17 cellular contexts compared by ENCODE assay signal in the genomic region with DNA sequence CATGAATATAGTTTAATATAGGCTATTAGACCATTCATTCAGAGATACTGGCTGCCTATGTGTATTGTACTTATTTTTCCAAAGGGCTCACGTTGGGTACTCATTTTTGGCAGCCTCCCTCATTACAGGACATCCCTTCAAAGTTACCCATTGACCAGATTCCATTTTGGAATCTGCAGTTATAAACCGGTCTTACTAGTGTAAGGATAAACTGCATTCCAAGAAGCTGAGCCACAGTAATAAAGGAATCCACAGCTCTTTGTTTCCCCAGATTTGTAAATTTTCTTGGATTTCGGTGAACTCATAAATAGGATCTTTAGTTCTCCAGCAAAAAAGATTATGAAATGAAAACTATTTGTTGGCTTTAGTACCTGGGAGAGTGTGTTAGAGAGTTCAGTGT. TPM values are rescaled to one million over a fixed set of nuclear protein-coding genes. Genes with fewer than 3 reads are reported as not detected.
A peak's percentile ranks its signal among the peaks of the same experiment; 100 is the strongest.
DNase-seq lines count a peak whose midpoint lies in the region; ATAC-seq and TF ChIP-seq lines count a peak whose summit lies in the region.
"Had no signal": no experiment of that assay in that cellular context is flagged by ENCODE, and none has a peak within 500 bp of the region (broad histone marks: within the 10 kb centered on the region; RNA-seq: fewer than 3 reads in every experiment).

No MANE protein-coding gene starts in this region.

- H3K36me3 ChIP-seq in fibroblast of lung (ENCODE audit: control insufficient read depth, insufficient read depth, low read length) (no peaks in the 10 kb centered on the region), osteoblast (ENCODE audit: insufficient read depth, low read length) (no peaks in the 10 kb centered on the region), right atrium auricular region (no peaks in the 10 kb centered on the region), heart right ventricle (no peaks in the 10 kb centered on the region), sigmoid colon (no peaks in the 10 kb centered on the region)

- ATAC-seq in activated T-cell treated with anti-CD3 and anti-CD28 coated beads, Interleukin-2, amount 50 U/mL, for 4 hours: no peak
- no peak for ATAC-seq in heart right ventricle
- ATAC-seq: activated CD8-positive, alpha-beta T cell treated with anti-CD3 and anti-CD28 coated beads, Interleukin-2, amount 10 ng/mL, durations not matched to agents 7 days and 5 days; right cardiac atrium had no signal

- no peaks in the 10 kb centered on the region for H3K9me3 Mint-ChIP-seq in activated T-cell treated with anti-CD3 and anti-CD28 coated beads, Interleukin-2, amount 50 U/mL, for 4 hours
- H3K9me3 Mint-ChIP-seq: activated T-helper 1 cell treated with anti-CD3 and anti-CD28 coated beads, Interleukin-12 subunit alpha, Interleukin-12 subunit beta, Interleukin-2, Interleukin-4 antibody, amounts not matched to agents 30 ng/mL and 10 ng/mL and 1 ng/mL, durations not matched to agents 14 hours and 24 hours and 36 hours; endodermal cell had no signal

- no peaks in the 10 kb centered on the region for H3K36me3 Mint-ChIP-seq in activated T-cell treated with anti-CD3 and anti-CD28 coated beads, Interleukin-2, amount 50 U/mL, for 4 hours (ENCODE audit: insufficient read depth)

- H3K4me2 ChIP-seq in fibroblast of lung (ENCODE audit: extremely low read depth, insufficient read depth, low read length): no peak overlapping the region
- H3K4me2 ChIP-seq in osteoblast (ENCODE audit: insufficient read depth, low read length): peak overlapping the region; percentile 11

- peaks cover 6% of the 10 kb centered on the region for H3K27me3 Mint-ChIP-seq in activated T-cell treated with anti-CD3 and anti-CD28 coated beads, Interleukin-2, amount 50 U/mL, for 4 hours (ENCODE audit: low read depth)
- H3K27me3 Mint-ChIP-seq: B cell had no signal

- H3K79me2 ChIP-seq in fibroblast of lung (ENCODE audit: control insufficient read depth, insufficient read depth, low read length) (no peaks in the 10 kb centered on the region), osteoblast (ENCODE audit: insufficient read depth, low read length) (no peaks in the 10 kb centered on the region)

- no peak for TF ChIP-seq EP300 in sigmoid colon (IDR thresholded peaks at IDR 0.05)

- DNase-seq in EH (ENCODE audit: low read depth) (peak; percentile 81), M059J (ENCODE audit: low read depth) (peak; percentile 52), fibroblast of lung (ENCODE audit: low read depth in 2 of 2) (peak; percentile 15 to 80), osteoblast (ENCODE audit: insufficient read length, low spot score, missing footprints) (no peak), right atrium auricular region (ENCODE audit: low spot score) (no peak), heart right ventricle (no peak), sigmoid colon (no peak)
- DNase-seq in activated T-cell treated with anti-CD3 and anti-CD28 coated beads, Interleukin-2, amount 50 U/mL, for 4 hours: no peak
- DNase-seq: activated CD8-positive, alpha-beta T cell treated with anti-CD3 and anti-CD28 coated beads, Interleukin-2, amount 10 ng/mL, durations not matched to agents 7 days and 5 days; endodermal cell; NCI-H2029 treated with DMSO at 0.1 percent for 48 hours; NCI-H69; right cardiac atrium; stimulated activated CD4-positive, alpha-beta T cell treated with anti-CD3 and anti-CD28 coated beads, Interleukin-1b, Interleukin-23, amount 100 ng/mL, for 48 hours; T-helper 1 cell had no signal

- H3K4me1 Mint-ChIP-seq in activated T-cell treated with anti-CD3 and anti-CD28 coated beads, Interleukin-2, amount 50 U/mL, for 4 hours (ENCODE audit: low read depth): no peaks in the 10 kb centered on the region
- H3K4me1 Mint-ChIP-seq: B cell had no signal

- H4K20me1 ChIP-seq in fibroblast of lung (ENCODE audit: control insufficient read depth, extremely low read depth, insufficient read depth, low read length) (no peaks in the 10 kb centered on the region), osteoblast (ENCODE audit: insufficient read depth, low read length) (no peaks in the 10 kb centered on the region)

- H3K27me3 ChIP-seq in fibroblast of lung (ENCODE audit: control insufficient read depth, insufficient read depth, low read length): no peaks in the 10 kb centered on the region
- H3K27me3 ChIP-seq in osteoblast (ENCODE audit: insufficient read depth, low read length): no peaks in the 10 kb centered on the region
- no peaks in the 10 kb centered on the region for H3K27me3 ChIP-seq in right atrium auricular region
- H3K27me3 ChIP-seq in heart right ventricle: no peaks in the 10 kb centered on the region
- H3K27me3 ChIP-seq in sigmoid colon: no peaks in the 10 kb centered on the region

- H3K9ac ChIP-seq in fibroblast of lung (ENCODE audit: insufficient read depth, low read length): no peak overlapping the region

- H3K4me1 ChIP-seq in fibroblast of lung (ENCODE audit: control insufficient read depth, extremely low read depth, insufficient read depth, low read length): no peaks in the 10 kb centered on the region
- H3K4me1 ChIP-seq in osteoblast (ENCODE audit: insufficient read depth, low read length): peaks cover 11% of the 10 kb centered on the region
- no peaks in the 10 kb centered on the region for H3K4me1 ChIP-seq in right atrium auricular region
- no peaks in the 10 kb centered on the region for H3K4me1 ChIP-seq in heart right ventricle
- no peaks in the 10 kb centered on the region for H3K4me1 ChIP-seq in sigmoid colon

- H3K4me3 Mint-ChIP-seq in activated T-cell treated with anti-CD3 and anti-CD28 coated beads, Interleukin-2, amount 50 U/mL, for 4 hours: no peak overlapping the region
- H3K4me3 Mint-ChIP-seq: activated CD8-positive, alpha-beta T cell treated with anti-CD3 and anti-CD28 coated beads, Interleukin-2, amount 10 ng/mL, durations not matched to agents 7 days and 5 days; activated T-helper 1 cell treated with anti-CD3 and anti-CD28 coated beads, Interleukin-12 subunit alpha, Interleukin-12 subunit beta, Interleukin-2, Interleukin-4 antibody, amounts not matched to agents 30 ng/mL and 10 ng/mL and 1 ng/mL, durations not matched to agents 14 hours and 24 hours and 36 hours; B cell; endodermal cell had no signal

- H3K9me3 ChIP-seq in fibroblast of lung (ENCODE audit: control insufficient read depth, insufficient read depth, low read depth, low read length) (no peaks in the 10 kb centered on the region), osteoblast (ENCODE audit: low read depth, low read length) (no peaks in the 10 kb centered on the region), right atrium auricular region (no peaks in the 10 kb centered on the region), heart right ventricle (peaks cover 0 to 3% (median 0%) of the 10 kb centered on the region in 11 donors), sigmoid colon (no peaks in the 10 kb centered on the region)

- H3K27ac ChIP-seq in fibroblast of lung (ENCODE audit: insufficient read depth, low read length): no peak overlapping the region
- no peak overlapping the region for H3K27ac ChIP-seq in osteoblast (ENCODE audit: low read depth, low read length)
- no peak overlapping the region for H3K27ac ChIP-seq in right atrium auricular region
- no peak overlapping the region for H3K27ac ChIP-seq in heart right ventricle
- H3K27ac ChIP-seq in sigmoid colon: no peak overlapping the region

- intact Hi-C loops in heart right ventricle (cut with DNase I) (no loop called here), sigmoid colon (cut with DNase I) (no loop called here)

- H3K4me3 ChIP-seq in fibroblast of lung (replicated peaks in 1 of 4; ENCODE audit: control extremely low read depth in 1 of 4, insufficient read depth in 1 of 4, low read depth in 3 of 4, low read length in 4 of 4) (no peak overlapping the region), osteoblast (ENCODE audit: insufficient read depth, low read length) (no peak overlapping the region), right atrium auricular region (no peak overlapping the region), heart right ventricle (no peak overlapping the region), sigmoid colon (no peak overlapping the region)

- TF ChIP-seq CTCF in fibroblast of lung (conservative IDR thresholded peaks at IDR 0.05 in 1 of 2, IDR thresholded peaks at IDR 0.05 in 1 of 2; ENCODE audit: low read depth in 1 of 2, low read length in 2 of 2) (no peak), osteoblast (IDR thresholded peaks at IDR 0.05; ENCODE audit: extremely low read depth, low read depth, low read length) (no peak), right atrium auricular region (IDR thresholded peaks at IDR 0.05) (no peak), heart right ventricle (IDR thresholded peaks at IDR 0.05) (no peak), sigmoid colon (IDR thresholded peaks at IDR 0.05) (no peak)

- H2AFZ ChIP-seq in fibroblast of lung (ENCODE audit: low read length) (peak overlapping the region; percentile 26), osteoblast (ENCODE audit: low read length) (peak overlapping the region; percentile 37)

- 77 to 79% methylated on average over 3 of the region's 3 CpGs for WGBS in heart right ventricle, 2 donors
- 40 to 66% methylated on average over 3 of the region's 3 CpGs for WGBS in sigmoid colon, 2 donors

- no peak for TF ChIP-seq POLR2A in sigmoid colon (IDR thresholded peaks at IDR 0.05)

RNA-seq across cellular contexts. Expression of gene CFL2, which starts 18.9 kb away (rescaled TPM):
- total RNA-seq in M059J (2014; rRNA removed; shearing (Covaris generic)): 124 and 164 TPM in 2 replicates
- total RNA-seq in fibroblast of lung: 61.1 and 147 TPM in 2 replicates
- polyA plus RNA-seq in fibroblast of lung: 282 and 362 TPM in 2 replicates
- 212 and 265 TPM in 2 replicates for polyA plus RNA-seq in fibroblast of lung (2012)
- polyA minus RNA-seq in fibroblast of lung (ENCODE audit: low replicate concordance): 19.8 and 27.3 TPM in 2 replicates
- total RNA-seq in osteoblast: 114 TPM in 2 replicates
- total RNA-seq in right atrium auricular region: 100 to 1,000 TPM; 261 to 441 TPM
- 10 to 100 TPM in 1 of 3 donors, 1 to 10 TPM in 2; 5.8 to 11.0 (median 6.9) TPM for total RNA-seq in activated T-cell treated with anti-CD3 and anti-CD28 coated beads, Interleukin-2, amount 50 U/mL, for 4 hours
- total RNA-seq in heart right ventricle: 100 to 1,000 TPM; 345 to 918 (median 571) TPM
- polyA plus RNA-seq in heart right ventricle: 100 to 1,000 TPM; 154 to 542 TPM
- 100 to 1,000 TPM; 251 to 380 (median 284) TPM for total RNA-seq in sigmoid colon
- polyA plus RNA-seq in sigmoid colon: 10 to 100 TPM in 2 of 3 donors, 1 to 10 TPM in 1; 6.0 to 28.2 (median 15.2) TPM

Comparison
In these comparisons a context has a peak if more than half of its experiments do, and no peak if none do; other contexts are left out.
1. DNase-seq: peak in EH (single experiment), M059J (single experiment) and fibroblast of lung (2 of 2); none in osteoblast (single experiment), right atrium auricular region (single experiment), activated T-cell treated with anti-CD3 and anti-CD28 coated beads, Interleukin-2, amount 50 U/mL, for 4 hours (single experiment), heart right ventricle (0 of 2) and sigmoid colon (single experiment).